29 cellular contexts compared by ENCODE assay signal in the genomic region with DNA sequence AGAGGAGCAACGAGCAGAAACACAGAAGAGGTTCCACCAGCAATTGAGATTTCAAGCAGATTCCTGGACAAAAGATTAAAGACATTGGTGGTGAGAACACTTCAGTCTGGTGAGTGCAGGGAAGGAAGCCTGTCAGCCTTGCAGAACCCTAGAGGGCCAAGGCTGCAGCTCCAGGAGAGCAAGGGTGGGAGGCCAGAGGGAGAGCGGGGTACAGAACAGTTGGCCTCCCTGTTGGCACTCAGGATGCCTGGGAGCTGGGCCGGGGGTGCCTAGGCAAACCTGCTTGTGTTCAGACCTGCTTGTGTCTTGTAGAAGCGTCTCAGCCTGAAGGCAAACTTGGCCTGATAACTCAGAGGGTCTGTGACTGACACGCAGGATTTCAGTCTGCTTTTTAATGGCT. TPM values are rescaled to one million over a fixed set of nuclear protein-coding genes. Genes with fewer than 3 reads are reported as not detected.
DNase-seq lines count a peak whose midpoint lies in the region; ATAC-seq, FAIRE-seq and TF ChIP-seq lines count a peak whose summit lies in the region.
"Had no signal": no experiment of that assay in that cellular context is flagged by ENCODE, and none has a peak within 500 bp of the region (broad histone marks: within the 10 kb centered on the region; RNA-seq: fewer than 3 reads in every experiment).

No MANE protein-coding gene starts in this region.

- H3K9me3 ChIP-seq in BLaER1 (no peaks in the 10 kb centered on the region), H9 (ENCODE audit: control insufficient read depth, low read depth, low read length) (no peaks in the 10 kb centered on the region), K562 (replicated peaks; ENCODE audit: control insufficient read depth, insufficient read depth, low read depth, low read length) (no peaks in the 10 kb centered on the region), neural progenitor cell (ENCODE audit: low read depth) (no peaks in the 10 kb centered on the region)
- H3K9me3 ChIP-seq: heart right ventricle, SK-N-SH, spleen had no signal

- no peak overlapping the region for H4K8ac ChIP-seq in H9 (replicated peaks; ENCODE audit: insufficient read length, low read depth, low read length)

- CTCF ChIA-PET in K562 (lab: Yijun Ruan, JAX; ENCODE audit: low intra/inter-chr PET ratio): no interaction called here

- H2BK120ac ChIP-seq in H9 (ENCODE audit: low read depth, low read length, poor library complexity, severe bottlenecking): no peak overlapping the region

- DNase-seq in H9 (no peak), K562 (ENCODE audit: extremely low read depth in 1 of 4, low spot score in 3 of 4) (no peak), neural progenitor cell (ENCODE audit: low spot score) (no peak), H7 (no peak), D341Med (ENCODE audit: low spot score) (no peak), GF-D8 (lab: John Stamatoyannopoulos, UW) (no peak)
- DNase-seq: activated CD4-positive, alpha-beta T cell treated with anti-CD3 and anti-CD28 coated beads for 48 hours; activated CD8-positive, alpha-beta memory T cell treated with anti-CD3 and anti-CD28 coated beads, Interleukin-2, amount 10 ng/mL, durations not matched to agents 7 days and 5 days; activated naive CD8-positive, alpha-beta T cell treated with anti-CD3 and anti-CD28 coated beads, Interleukin-2, amount 10 ng/mL, durations not matched to agents 7 days and 5 days; GM23248; heart right ventricle; left colon; NCI-H1092; NCI-H187 treated with DMSO at 0.1 percent for 48 hours; NCI-H226; occipital lobe; RPMI8226; SK-N-SH; spleen; stimulated activated CD4-positive, alpha-beta T cell treated with anti-CD3 and anti-CD28 coated beads, Interleukin-2, amount 100 ng/mL, for 48 hours; T-helper 2 cell had no signal

- no peak overlapping the region for H2AFZ ChIP-seq in H9 (ENCODE audit: low read length)
- H2AFZ ChIP-seq in K562 (ENCODE audit: low read depth, low read length): no peak overlapping the region
- no peak overlapping the region for H2AFZ ChIP-seq in neural progenitor cell (replicated peaks)
- H2AFZ ChIP-seq: GM23248 had no signal

- FAIRE-seq in K562 (lab: Jason Lieb, UNC): no peak
- FAIRE-seq: D721Med, urothelium cell line had no signal

- H2AK5ac ChIP-seq in H9 (ENCODE audit: insufficient read length, low read length): no peak overlapping the region

- no peaks in the 10 kb centered on the region for H3K79me1 ChIP-seq in H9 (ENCODE audit: insufficient read depth, low read depth, low read length, poor library complexity, severe bottlenecking)

- no peak overlapping the region for H3K4me3 ChIP-seq in BLaER1
- no peak overlapping the region for H3K4me3 ChIP-seq in K562
- H3K4me3 ChIP-seq in neural progenitor cell: no peak overlapping the region
- H3K4me3 ChIP-seq in H7 (ENCODE audit: insufficient read depth, low read depth, low read length): no peak overlapping the region
- H3K4me3 ChIP-seq: GM23248, heart right ventricle, spleen had no signal

- BruUV-seq in K562 (replicated peaks; lab: Mats Ljungman, UMichigan): no TSS peak

- no peak overlapping the region for H3K14ac ChIP-seq in H9 (ENCODE audit: insufficient read depth, low read length)

- TF ChIP-seq CTCF in H9 (conservative IDR thresholded peaks at IDR 0.05) (no peak), K562 (IDR thresholded peaks at IDR 0.05 in 2 of 3, conservative IDR thresholded peaks at IDR 0.05 in 1 of 3; ENCODE audit: insufficient read depth in 2 of 3, low read depth in 1 of 3, low read length in 3 of 3) (no peak), neural progenitor cell (IDR thresholded peaks at IDR 0.05) (no peak)

- no peak overlapping the region for H3K18ac ChIP-seq in H9 (ENCODE audit: insufficient read length, low read depth, low read length)

- no peak overlapping the region for H3K4ac ChIP-seq in H9 (ENCODE audit: low read depth, low read length)

- peaks cover 60% of the 10 kb centered on the region for H3K36me3 ChIP-seq in BLaER1
- H3K36me3 ChIP-seq in K562 (ENCODE audit: control insufficient read depth, insufficient read depth, low read length): peaks cover 59% of the 10 kb centered on the region
- H3K36me3 ChIP-seq in neural progenitor cell: no peaks in the 10 kb centered on the region
- peaks cover 23% of the 10 kb centered on the region for H3K36me3 ChIP-seq in H7 (replicated peaks; ENCODE audit: control insufficient read depth, insufficient read depth, low read length)

- peak; percentile 64 for TF ChIP-seq POLR2A in K562 (conservative IDR thresholded peaks at IDR 0.05)

- no peaks in the 10 kb centered on the region for H3K23me2 ChIP-seq in H9 (ENCODE audit: insufficient read length, low read depth, low read length, poor library complexity, severe bottlenecking)

- no peak overlapping the region; a peak in 1 of 5 replicates for H3K4me3 Mint-ChIP-seq in H9
- H3K4me3 Mint-ChIP-seq in neural progenitor cell: peak overlapping the region; percentile 1
- H3K4me3 Mint-ChIP-seq: activated CD8-positive, alpha-beta memory T cell treated with anti-CD3 and anti-CD28 coated beads, Interleukin-2, amount 10 ng/mL, durations not matched to agents 7 days and 5 days; activated naive CD8-positive, alpha-beta T cell treated with anti-CD3 and anti-CD28 coated beads, Interleukin-2, amount 10 ng/mL, durations not matched to agents 7 days and 5 days; stimulated activated effector memory CD8-positive, alpha-beta T cell treated with anti-CD3 and anti-CD28 coated beads, Interleukin-12 subunit alpha, Interleukin-12 subunit beta, amount 100 ng/mL, for 72 hours had no signal

- H3T11ph ChIP-seq in H9 (ENCODE audit: low read length): no peak overlapping the region

- no peak overlapping the region for H3K23ac ChIP-seq in H9 (ENCODE audit: insufficient read length, low read depth, low read length)

- in situ Hi-C loops in K562 (cut with MboI): no loop called here

- H4K20me1 ChIP-seq in BLaER1: peaks cover 61% of the 10 kb centered on the region
- H4K20me1 ChIP-seq in H9 (ENCODE audit: control insufficient read depth, insufficient read depth, insufficient read length): no peaks in the 10 kb centered on the region
- H4K20me1 ChIP-seq in K562 (replicated peaks; ENCODE audit: control insufficient read depth, insufficient read depth, low read length): peaks cover 17% of the 10 kb centered on the region
- peaks cover 61% of the 10 kb centered on the region for H4K20me1 ChIP-seq in neural progenitor cell (ENCODE audit: low read depth)

- no peak overlapping the region for H4K5ac ChIP-seq in H9 (ENCODE audit: insufficient read length, low read depth, low read length)

- peaks cover 14 to 29% of the 10 kb centered on the region in 2 experiments for H3K4me1 Mint-ChIP-seq in H9
- H3K4me1 Mint-ChIP-seq in neural progenitor cell: peaks cover 10% of the 10 kb centered on the region

- peaks cover 69% of the 10 kb centered on the region for H3F3A ChIP-seq in neural progenitor cell (ENCODE audit: low read depth)

- WGBS in H9 (ENCODE audit: extremely low coverage, insufficient read length, low lambda C conversion rate): no CpG with 5 or more reads among the region's 5 CpGs
- WGBS in K562 (ENCODE audit: insufficient coverage, low coverage, missing lambda C conversion rate): 64% methylated on average over 4 of the region's 5 CpGs

- TF ChIP-seq EP300 in K562 (IDR thresholded peaks at IDR 0.05; ENCODE audit: low read length): no peak

- H2BK12ac ChIP-seq in H9 (ENCODE audit: insufficient read length, low read depth, low read length): no peak overlapping the region

- H3K4me2 ChIP-seq in BLaER1 (no peak overlapping the region), H9 (ENCODE audit: insufficient read depth, insufficient read length, low read length) (no peak overlapping the region), K562 (ENCODE audit: insufficient read depth, low read length) (no peak overlapping the region), neural progenitor cell (no peak overlapping the region)

- H3K27ac Mint-ChIP-seq in H9 (peak overlapping the region in 2 of 3 experiments; percentile 16 to 91; a peak in 5 of 7 replicates), neural progenitor cell (peak overlapping the region; percentile 27)
- H3K27ac Mint-ChIP-seq: activated CD8-positive, alpha-beta memory T cell treated with anti-CD3 and anti-CD28 coated beads, Interleukin-2, amount 10 ng/mL, durations not matched to agents 7 days and 5 days; activated naive CD8-positive, alpha-beta T cell treated with anti-CD3 and anti-CD28 coated beads, Interleukin-2, amount 10 ng/mL, durations not matched to agents 7 days and 5 days; activated T-helper 2 cell treated with anti-CD3 and anti-CD28 coated beads, Interferon-gamma antibody, Interleukin-2, Interleukin-4, amounts not matched to agents 10 μg/mL and 5 μg/mL and 100 μg/mL, durations not matched to agents 14 hours and 24 hours and 36 hours; stimulated activated effector memory CD8-positive, alpha-beta T cell treated with anti-CD3 and anti-CD28 coated beads, Interleukin-12 subunit alpha, Interleukin-12 subunit beta, amount 100 ng/mL, for 72 hours had no signal

- no peak overlapping the region for H2BK5ac ChIP-seq in H9 (ENCODE audit: insufficient read length, low read length)

- 0 out of 3 replicates have a peak, but pooled peaks have one; percentile 7 for ATAC-seq in K562
- ATAC-seq: activated CD8-positive, alpha-beta memory T cell treated with anti-CD3 and anti-CD28 coated beads, Interleukin-2, amount 10 ng/mL, durations not matched to agents 7 days and 5 days; heart right ventricle; left colon; stimulated activated effector memory CD8-positive, alpha-beta T cell treated with anti-CD3 and anti-CD28 coated beads, Interleukin-12 subunit alpha, Interleukin-12 subunit beta, amount 100 ng/mL, for 72 hours had no signal

- POLR2A ChIA-PET in K562 (lab: Yijun Ruan, JAX): interaction anchor here (0.6 to 2.2 kb wide), 5 partner anchors 11 to 1640 kb away, joined by 3 to 12 read pairs (median 3); no protein-coding TSS in a partner anchor

- intact Hi-C loops in K562 (cut with micrococcal nuclease): no loop called here

- H3K36me3 Mint-ChIP-seq in H9 (ENCODE audit: insufficient read depth in 1 of 3, low read depth in 3 of 3): peaks cover 35 to 52% (median 51%) of the 10 kb centered on the region in 3 experiments
- peaks cover 31% of the 10 kb centered on the region for H3K36me3 Mint-ChIP-seq in neural progenitor cell

- no peak overlapping the region for H4K91ac ChIP-seq in H9 (ENCODE audit: insufficient read length, low read depth, low read length)

- H3K4me1 ChIP-seq in BLaER1 (peaks cover 40% of the 10 kb centered on the region), H9 (ENCODE audit: insufficient read depth, low read length) (no peaks in the 10 kb centered on the region), K562 (replicated peaks in 1 of 2; ENCODE audit: control insufficient read depth in 2 of 2, insufficient read depth in 2 of 2, low read length in 2 of 2) (peaks cover 22 to 54% of the 10 kb centered on the region in 2 experiments), neural progenitor cell (peaks cover 4% of the 10 kb centered on the region)

- no peak overlapping the region for H2BK15ac ChIP-seq in H9 (ENCODE audit: low read depth, low read length)

- no peaks in the 10 kb centered on the region for H3K79me2 ChIP-seq in H9 (ENCODE audit: insufficient read depth, low read length)
- H3K79me2 ChIP-seq in K562 (ENCODE audit: control insufficient read depth, insufficient read depth, low read length): peaks cover 5% of the 10 kb centered on the region; the same call in 2 of the 3 replicates
- peaks cover 10% of the 10 kb centered on the region for H3K79me2 ChIP-seq in neural progenitor cell (ENCODE audit: low read depth)

- H3K27me3 Mint-ChIP-seq in H9 (ENCODE audit: low read depth) (peaks cover 1% of the 10 kb centered on the region), neural progenitor cell (ENCODE audit: insufficient read depth, low read depth) (peaks cover 10% of the 10 kb centered on the region)
- H3K27me3 Mint-ChIP-seq: activated CD8-positive, alpha-beta memory T cell treated with anti-CD3 and anti-CD28 coated beads, Interleukin-2, amount 10 ng/mL, durations not matched to agents 7 days and 5 days; activated naive CD8-positive, alpha-beta T cell treated with anti-CD3 and anti-CD28 coated beads, Interleukin-2, amount 10 ng/mL, durations not matched to agents 7 days and 5 days had no signal

- no peak overlapping the region for H3K56ac ChIP-seq in H9 (ENCODE audit: insufficient read length, low read depth, low read length)

- peaks cover 11% of the 10 kb centered on the region for H3K9me1 ChIP-seq in K562 (ENCODE audit: control insufficient read depth, insufficient read depth, low read length)

- no peak overlapping the region for H3K9ac ChIP-seq in BLaER1
- H3K9ac ChIP-seq in H9 (ENCODE audit: extremely low read depth, insufficient read length, low read length): no peak overlapping the region
- no peak overlapping the region; a peak in 1 of 4 replicates for H3K9ac ChIP-seq in K562 (ENCODE audit: insufficient read depth in 1 of 2, low read depth in 2 of 2, low read length in 2 of 2)
- no peak overlapping the region for H3K9ac ChIP-seq in neural progenitor cell
- H3K9ac ChIP-seq: GM23248, SK-N-SH had no signal

- TF ChIP-seq RAD21 in K562 (CRISPR knock-in tag; conservative IDR thresholded peaks at IDR 0.05 in 1 of 2, IDR thresholded peaks at IDR 0.05 in 1 of 2): no peak

- H3K27me3 ChIP-seq in BLaER1 (no peaks in the 10 kb centered on the region), H9 (ENCODE audit: insufficient read depth, low read length) (no peaks in the 10 kb centered on the region), K562 (ENCODE audit: control insufficient read depth in 2 of 2, insufficient read depth in 2 of 2, low read length in 2 of 2) (no peaks in the 10 kb centered on the region), neural progenitor cell (no peaks in the 10 kb centered on the region), H7 (ENCODE audit: control insufficient read depth, insufficient read depth, low read length) (peaks cover 2% of the 10 kb centered on the region; the same call in 1 of the 2 replicates)
- H3K27me3 ChIP-seq: heart right ventricle, spleen had no signal

- H3K9me3 Mint-ChIP-seq in H9 (peaks cover 0 to 2% of the 10 kb centered on the region in 2 experiments; a peak in 2 of 5 replicates), neural progenitor cell (no peaks in the 10 kb centered on the region)
- H3K9me3 Mint-ChIP-seq: activated naive CD8-positive, alpha-beta T cell treated with anti-CD3 and anti-CD28 coated beads, Interleukin-2, amount 10 ng/mL, durations not matched to agents 7 days and 5 days; activated T-helper 2 cell treated with anti-CD3 and anti-CD28 coated beads, Interferon-gamma antibody, Interleukin-2, Interleukin-4, amounts not matched to agents 10 μg/mL and 5 μg/mL and 100 μg/mL, durations not matched to agents 14 hours and 24 hours and 36 hours; stimulated activated effector memory CD8-positive, alpha-beta T cell treated with anti-CD3 and anti-CD28 coated beads, Interleukin-12 subunit alpha, Interleukin-12 subunit beta, amount 100 ng/mL, for 72 hours had no signal

- H3K27ac ChIP-seq in BLaER1 (peak overlapping the region; percentile 7; the same call in 1 of the 2 replicates), H9 (ENCODE audit: insufficient read length, low read depth, low read length) (no peak overlapping the region), K562 (ENCODE audit: extremely low read depth, low read depth, low read length) (no peak overlapping the region), neural progenitor cell (no peak overlapping the region)
- H3K27ac ChIP-seq: spleen had no signal

- no peak overlapping the region for H2BK20ac ChIP-seq in H9 (ENCODE audit: low read depth, low read length, poor library complexity, severe bottlenecking)

RNA-seq across cellular contexts. Expression of a gene that starts 5.1 kb away (rescaled TPM):
- 3.5 and 4.2 TPM in 2 replicates for total RNA-seq in H9 (2021)
- 18.4 and 32.9 TPM in 2 replicates for total RNA-seq in K562 (2011; cell fraction: chromatin; rRNA removed; ENCODE audit: low replicate concordance)
- total RNA-seq in K562 (2011; cell fraction: nucleolus; rRNA removed): 24.3 and 26.6 TPM in 2 replicates
- 18.6 and 20.3 TPM in 2 replicates for total RNA-seq in K562 (2011; cell fraction: nucleoplasm; rRNA removed)
- total RNA-seq in K562 (2014; rRNA removed): 11.0 and 12.4 TPM in 2 replicates
- 1.1 and 1.6 TPM in 2 replicates for total RNA-seq in K562 (2014; rRNA removed; fragmentation: Illumina TruSeq; extraction: Trizol)
- 4.0 and 4.1 TPM in 2 replicates for total RNA-seq in K562 (2015; rRNA removed; fragmentation: Illumina TruSeq; extraction: Trizol)
- total RNA-seq in K562 (2021): 9.2 and 9.6 TPM in 2 replicates
- 5.9 and 10.3 TPM in 2 replicates for polyA plus RNA-seq in K562 (2011; rRNA removed)
- polyA plus RNA-seq in K562 (2011; cell fraction: cytosol; rRNA removed): 8.5 and 10.8 TPM in 2 replicates
- 36.2 and 41.7 TPM in 2 replicates for polyA plus RNA-seq in K562 (2011; cell fraction: nucleus; rRNA removed)
- 9.0 and 9.4 TPM in 2 replicates for polyA plus RNA-seq in K562 (2012)
- 3.1 and 5.1 TPM in 2 replicates for polyA plus RNA-seq in K562 (2014; fragmentation: Illumina TruSeq; extraction: Trizol)
- 1 to 10 TPM in 1 of 2 experiments, under 1 TPM in 1; 0.89 to 1.4 TPM for polyA plus RNA-seq in K562 (2014; fragmentation: Nextera tagmentation; extraction: Ambion mirVana)
- polyA plus RNA-seq in K562 (2014; rRNA removed): 15.7 and 18.3 TPM in 2 replicates
- 3.4 and 4.1 TPM in 2 replicates for polyA minus RNA-seq in K562 (2011; rRNA and poly(A)+ RNA removed)
- 1.5 and 4.3 TPM in 2 replicates for polyA minus RNA-seq in K562 (2011; cell fraction: cytosol; rRNA and poly(A)+ RNA removed)
- polyA minus RNA-seq in K562 (2011; cell fraction: nucleus; rRNA and poly(A)+ RNA removed): 8.2 and 8.7 TPM in 2 replicates
- total RNA-seq in neural progenitor cell (ENCODE audit: low replicate concordance): 9.2 and 9.7 TPM in 2 replicates
- total RNA-seq in H7 (2014; rRNA removed; shearing (Covaris generic)): 2.2 and 4.1 TPM in 2 replicates

RNA-seq across cellular contexts. Expression of a gene that starts 9.9 kb away (rescaled TPM):
- total RNA-seq in H9 (2021) (0.72 and 1.1 TPM in 2 replicates), K562 (2014; rRNA removed) (4.7 and 7.4 TPM in 2 replicates), K562 (2014; rRNA removed; fragmentation: Illumina TruSeq; extraction: Trizol) (0.55 and 0.64 TPM in 2 replicates), K562 (2015; rRNA removed; fragmentation: Illumina TruSeq; extraction: Trizol) (1.4 and 2.1 TPM in 2 replicates), K562 (2021) (1.6 and 3.2 TPM in 2 replicates), neural progenitor cell (ENCODE audit: low replicate concordance) (1.7 TPM in 1 of 2 replicates, not detected in the other)
- 1.3 and 4.9 TPM in 2 replicates for total RNA-seq in K562 (2011; cell fraction: chromatin; rRNA removed; ENCODE audit: low replicate concordance)
- total RNA-seq in K562 (2011; cell fraction: nucleolus; rRNA removed): 7.0 and 7.4 TPM in 2 replicates
- total RNA-seq in K562 (2011; cell fraction: nucleoplasm; rRNA removed): 3.8 and 4.5 TPM in 2 replicates
- polyA plus RNA-seq in K562 (2011; rRNA removed) (1.5 and 1.9 TPM in 2 replicates), K562 (2014; fragmentation: Illumina TruSeq; extraction: Trizol) (1.1 TPM in 2 replicates), K562 (2014; fragmentation: Nextera tagmentation; extraction: Ambion mirVana) (under 1 TPM; 0.08 to 0.32 TPM), K562 (2014; rRNA removed) (5.4 and 5.7 TPM in 2 replicates)
- 4.1 and 8.0 TPM in 2 replicates for polyA plus RNA-seq in K562 (2011; cell fraction: cytosol; rRNA removed)
- 4.8 and 7.5 TPM in 2 replicates for polyA plus RNA-seq in K562 (2011; cell fraction: nucleus; rRNA removed)
- polyA plus RNA-seq in K562 (2012): 1.8 and 3.7 TPM in 2 replicates
- 0.69 and 0.74 TPM in 2 replicates for polyA minus RNA-seq in K562 (2011; rRNA and poly(A)+ RNA removed)
- polyA minus RNA-seq in K562 (2011; cell fraction: cytosol; rRNA and poly(A)+ RNA removed): 1.6 and 3.3 TPM in 2 replicates
- polyA minus RNA-seq in K562 (2011; cell fraction: nucleus; rRNA and poly(A)+ RNA removed): 4.0 and 4.2 TPM in 2 replicates
- total RNA-seq in H7 (2014; rRNA removed; shearing (Covaris generic)): 1.4 and 3.2 TPM in 2 replicates
- total RNA-seq: fibroblast of villous mesenchyme had no signal

RNA-seq across cellular contexts. Expression of a gene that starts 10.3 kb away (rescaled TPM):
- 18.8 and 19.1 TPM in 2 replicates for total RNA-seq in H9 (2021)
- total RNA-seq in K562 (2011; cell fraction: chromatin; rRNA removed; ENCODE audit: low replicate concordance): 69.7 and 96.7 TPM in 2 replicates
- 59.0 and 65.5 TPM in 2 replicates for total RNA-seq in K562 (2011; cell fraction: nucleolus; rRNA removed)
- 60.3 and 89.2 TPM in 2 replicates for total RNA-seq in K562 (2011; cell fraction: nucleoplasm; rRNA removed)
- total RNA-seq in K562 (2014; rRNA removed): 48.2 and 55.9 TPM in 2 replicates
- 10.3 and 11.5 TPM in 2 replicates for total RNA-seq in K562 (2014; rRNA removed; fragmentation: Illumina TruSeq; extraction: Trizol)
- 19.1 and 21.0 TPM in 2 replicates for total RNA-seq in K562 (2015; rRNA removed; fragmentation: Illumina TruSeq; extraction: Trizol)
- total RNA-seq in K562 (2021): 47.5 and 53.0 TPM in 2 replicates
- polyA plus RNA-seq in K562 (2011; rRNA removed): 11.2 and 16.9 TPM in 2 replicates
- polyA plus RNA-seq in K562 (2011; cell fraction: cytosol; rRNA removed): 17.5 and 30.1 TPM in 2 replicates
- polyA plus RNA-seq in K562 (2011; cell fraction: nucleus; rRNA removed): 52.6 and 77.1 TPM in 2 replicates
- polyA plus RNA-seq in K562 (2012): 17.8 and 27.4 TPM in 2 replicates
- polyA plus RNA-seq in K562 (2014; fragmentation: Illumina TruSeq; extraction: Trizol): 17.6 and 30.1 TPM in 2 replicates
- polyA plus RNA-seq in K562 (2014; fragmentation: Nextera tagmentation; extraction: Ambion mirVana): under 1 TPM; 0.10 to 0.29 TPM
- 44.2 and 46.7 TPM in 2 replicates for polyA plus RNA-seq in K562 (2014; rRNA removed)
- 11.1 and 17.2 TPM in 2 replicates for polyA minus RNA-seq in K562 (2011; rRNA and poly(A)+ RNA removed)
- polyA minus RNA-seq in K562 (2011; cell fraction: cytosol; rRNA and poly(A)+ RNA removed): 9.8 and 20.9 TPM in 2 replicates
- 27.1 and 32.9 TPM in 2 replicates for polyA minus RNA-seq in K562 (2011; cell fraction: nucleus; rRNA and poly(A)+ RNA removed)
- total RNA-seq in neural progenitor cell (ENCODE audit: low replicate concordance): 1.8 and 12.0 TPM in 2 replicates
- total RNA-seq in H7 (2014; rRNA removed; shearing (Covaris generic)): 21.1 and 23.6 TPM in 2 replicates

RNA-seq across cellular contexts. Expression of a gene that starts 23.8 kb away (rescaled TPM):
- total RNA-seq in H9 (2021) (292 and 295 TPM in 2 replicates), K562 (2014; rRNA removed) (496 and 541 TPM in 2 replicates), K562 (2014; rRNA removed; fragmentation: Illumina TruSeq; extraction: Trizol) (82.0 and 82.4 TPM in 2 replicates), K562 (2015; rRNA removed; fragmentation: Illumina TruSeq; extraction: Trizol) (122 and 128 TPM in 2 replicates), K562 (2021) (201 and 234 TPM in 2 replicates), neural progenitor cell (ENCODE audit: low replicate concordance) (162 and 365 TPM in 2 replicates)
- 309 and 784 TPM in 2 replicates for total RNA-seq in K562 (2011; cell fraction: chromatin; rRNA removed; ENCODE audit: low replicate concordance)
- 479 and 527 TPM in 2 replicates for total RNA-seq in K562 (2011; cell fraction: nucleolus; rRNA removed)
- total RNA-seq in K562 (2011; cell fraction: nucleoplasm; rRNA removed): 307 and 384 TPM in 2 replicates
- polyA plus RNA-seq in K562 (2011; rRNA removed) (136 and 190 TPM in 2 replicates), K562 (2014; fragmentation: Illumina TruSeq; extraction: Trizol) (143 and 188 TPM in 2 replicates), K562 (2014; fragmentation: Nextera tagmentation; extraction: Ambion mirVana) (1 to 10 TPM; 2.8 to 3.2 TPM), K562 (2014; rRNA removed) (401 and 493 TPM in 2 replicates)
- polyA plus RNA-seq in K562 (2011; cell fraction: cytosol; rRNA removed): 172 and 316 TPM in 2 replicates
- polyA plus RNA-seq in K562 (2011; cell fraction: nucleus; rRNA removed): 716 and 1,314 TPM in 2 replicates
- polyA plus RNA-seq in K562 (2012): 250 and 336 TPM in 2 replicates
- 40.2 and 43.9 TPM in 2 replicates for polyA minus RNA-seq in K562 (2011; rRNA and poly(A)+ RNA removed)
- 86.0 and 90.3 TPM in 2 replicates for polyA minus RNA-seq in K562 (2011; cell fraction: cytosol; rRNA and poly(A)+ RNA removed)
- 98.1 and 126 TPM in 2 replicates for polyA minus RNA-seq in K562 (2011; cell fraction: nucleus; rRNA and poly(A)+ RNA removed)
- 338 and 397 TPM in 2 replicates for total RNA-seq in H7 (2014; rRNA removed; shearing (Covaris generic))

RNA-seq across cellular contexts. Expression of a gene that starts 36.6 kb away (rescaled TPM):
- total RNA-seq in H9 (2021): 0.04 TPM in 2 replicates
- total RNA-seq in K562 (2011; cell fraction: chromatin; rRNA removed; ENCODE audit: low replicate concordance): 0.12 TPM in 1 of 2 replicates, not detected in the other
- 0.13 and 0.17 TPM in 2 replicates for total RNA-seq in K562 (2011; cell fraction: nucleolus; rRNA removed)
- 0.15 TPM in 1 of 2 replicates, not detected in the other for total RNA-seq in K562 (2011; cell fraction: nucleoplasm; rRNA removed)
- 0.04 and 0.05 TPM in 2 replicates for total RNA-seq in K562 (2014; rRNA removed)
- total RNA-seq in K562 (2014; rRNA removed; fragmentation: Illumina TruSeq; extraction: Trizol): 0.04 TPM in 1 of 2 replicates, not detected in the other
- total RNA-seq in K562 (2015; rRNA removed; fragmentation: Illumina TruSeq; extraction: Trizol): not detected in 2 replicates
- not detected in 2 replicates for total RNA-seq in K562 (2021)
- not detected in 2 replicates for polyA plus RNA-seq in K562 (2011; rRNA removed)
- 0.01 TPM in 1 of 2 replicates, not detected in the other for polyA plus RNA-seq in K562 (2011; cell fraction: cytosol; rRNA removed)
- polyA plus RNA-seq in K562 (2011; cell fraction: nucleus; rRNA removed): not detected in 2 replicates
- polyA plus RNA-seq in K562 (2012): 0.01 and 0.04 TPM in 2 replicates
- 0.04 TPM in 1 of 2 replicates, not detected in the other for polyA plus RNA-seq in K562 (2014; fragmentation: Illumina TruSeq; extraction: Trizol)
- not detected for polyA plus RNA-seq in K562 (2014; fragmentation: Nextera tagmentation; extraction: Ambion mirVana)
- polyA plus RNA-seq in K562 (2014; rRNA removed): not detected in 2 replicates
- 0.06 and 0.07 TPM in 2 replicates for polyA minus RNA-seq in K562 (2011; rRNA and poly(A)+ RNA removed)
- not detected in 2 replicates for polyA minus RNA-seq in K562 (2011; cell fraction: cytosol; rRNA and poly(A)+ RNA removed)
- not detected in 2 replicates for polyA minus RNA-seq in K562 (2011; cell fraction: nucleus; rRNA and poly(A)+ RNA removed)
- total RNA-seq in neural progenitor cell (ENCODE audit: low replicate concordance): 0.11 TPM in 1 of 2 replicates, not detected in the other
- not detected in 2 replicates for total RNA-seq in H7 (2014; rRNA removed; shearing (Covaris generic))
- total RNA-seq: activated CD8-positive, alpha-beta memory T cell treated with anti-CD3 and anti-CD28 coated beads, Interleukin-2, amount 10 ng/mL, durations not matched to agents 7 days and 5 days; activated naive CD8-positive, alpha-beta T cell treated with anti-CD3 and anti-CD28 coated beads, Interleukin-2, amount 10 ng/mL, durations not matched to agents 7 days and 5 days; activated T-helper 2 cell treated with anti-CD3 and anti-CD28 coated beads, Interferon-gamma antibody, Interleukin-2, Interleukin-4, amounts not matched to agents 10 μg/mL and 5 μg/mL and 100 μg/mL, durations not matched to agents 14 hours and 24 hours and 36 hours; cerebellum; epithelial cell of proximal tubule; fibroblast of villous mesenchyme; GM23248; left colon; spleen had no signal
- polyA plus RNA-seq: SK-N-SH had no signal
